In genomic region chr14:70067810-70068209, GRCh38 we compare ENCODE assay signal across 30 cellular contexts.
"Had no signal": no experiment of that assay in that cellular context is flagged by ENCODE, and none has a peak within 500 bp of the region (broad histone marks: within the 10 kb centered on the region; RNA-seq: fewer than 3 reads in every experiment).

No MANE protein-coding gene starts in this region.

- H3K4me3 Mint-ChIP-seq: activated B cell treated with CpG ODN at 0.5 μM for 24 hours; activated CD8-positive, alpha-beta memory T cell treated with anti-CD3 and anti-CD28 coated beads, Interleukin-2, amount 10 ng/mL, durations not matched to agents 7 days and 5 days; activated CD8-positive, alpha-beta T cell treated with anti-CD3 and anti-CD28 coated beads, Interleukin-2, amount 10 ng/mL, durations not matched to agents 7 days and 5 days; activated naive CD8-positive, alpha-beta T cell; activated T-cell treated with anti-CD3 and anti-CD28 coated beads, Interleukin-2, amount 50 U/mL, for 24 hours; activated T-cell treated with anti-CD3 and anti-CD28 coated beads, Interleukin-2, amount 50 U/mL, for 72 hours; T-helper 17 cell; T-helper 2 cell treated with Interferon-gamma antibody and Interleukin-4, amounts not matched to agents 5 μg/mL and 100 μg/mL, for 36 hours had no signal

- DNase-seq: activated B cell treated with CpG ODN at 0.5 μM for 24 hours; activated CD4-positive, alpha-beta T cell treated with anti-CD3 and anti-CD28 coated beads for 48 hours; activated CD4-positive, alpha-beta T cell treated with anti-CD3 and anti-CD28 coated beads, Interleukin-2, amount 50 U/mL, for 1 hour; activated CD4-positive, alpha-beta T cell treated with anti-CD3 and anti-CD28 coated beads, Interleukin-2, amount 50 U/mL, for 48 hours; activated CD8-positive, alpha-beta memory T cell treated with anti-CD3 and anti-CD28 coated beads, Interleukin-2, amount 10 ng/mL, durations not matched to agents 7 days and 5 days; activated CD8-positive, alpha-beta memory T cell treated with anti-CD3 and anti-CD28 coated beads, Interleukin-2, amount 50 U/mL, for 4 hours; activated CD8-positive, alpha-beta T cell treated with anti-CD3 and anti-CD28 coated beads, Interleukin-2, amount 10 ng/mL, durations not matched to agents 7 days and 5 days; activated gamma-delta T cell; activated naive CD4-positive, alpha-beta T cell; activated naive CD4-positive, alpha-beta T cell treated with anti-CD3 and anti-CD28 coated beads, Interleukin-2, amount 50 U/mL, for 16 hours; activated T-cell treated with anti-CD3 and anti-CD28 coated beads, Interleukin-2, amount 50 U/mL, for 24 hours; activated T-cell treated with anti-CD3 and anti-CD28 coated beads, Interleukin-2, amount 50 U/mL, for 72 hours; amniotic stem cell; anterior cingulate cortex; central memory CD4-positive, alpha-beta T cell; cerebellar nuclear complex; colonic mucosa; effector CD8-positive, alpha-beta T cell; esophagus squamous epithelium; foreskin melanocyte; head of caudate nucleus; T-helper 1 cell; T-helper 17 cell; T1000; WERI-Rb-1 had no signal

- H3K36me3 ChIP-seq: cardiac muscle cell, colonic mucosa, esophagus squamous epithelium, WERI-Rb-1 had no signal

- H3K27ac ChIP-seq: cardiac muscle cell, colonic mucosa, epithelial cell of prostate, esophagus squamous epithelium, WERI-Rb-1 had no signal

- H3K9me3 ChIP-seq: colonic mucosa, esophagus squamous epithelium had no signal

- ATAC-seq: activated CD4-positive, CD25-positive, alpha-beta regulatory T cell treated with anti-CD3 and anti-CD28 coated beads, Interleukin-2, amount 50 U/mL, for 24 hours; activated CD8-positive, alpha-beta memory T cell treated with anti-CD3 and anti-CD28 coated beads, Interleukin-2, amount 10 ng/mL, durations not matched to agents 7 days and 5 days; activated CD8-positive, alpha-beta T cell treated with anti-CD3 and anti-CD28 coated beads, Interleukin-2, amount 10 ng/mL, durations not matched to agents 7 days and 5 days; activated T-cell treated with anti-CD3 and anti-CD28 coated beads, Interleukin-2, amount 50 U/mL, for 72 hours; T-helper 17 cell had no signal

- H3K4me1 Mint-ChIP-seq: activated B cell treated with CpG ODN at 0.5 μM for 24 hours; activated CD8-positive, alpha-beta memory T cell treated with anti-CD3 and anti-CD28 coated beads, Interleukin-2, amount 10 ng/mL, durations not matched to agents 7 days and 5 days had no signal

- H3K27ac Mint-ChIP-seq: activated B cell treated with CpG ODN at 0.5 μM for 24 hours; activated CD8-positive, alpha-beta memory T cell treated with anti-CD3 and anti-CD28 coated beads, Interleukin-2, amount 10 ng/mL, durations not matched to agents 7 days and 5 days; activated CD8-positive, alpha-beta T cell treated with anti-CD3 and anti-CD28 coated beads, Interleukin-2, amount 10 ng/mL, durations not matched to agents 7 days and 5 days; activated naive CD8-positive, alpha-beta T cell; activated T-cell treated with anti-CD3 and anti-CD28 coated beads, Interleukin-2, amount 50 U/mL, for 24 hours; activated T-cell treated with anti-CD3 and anti-CD28 coated beads, Interleukin-2, amount 50 U/mL, for 72 hours; T-helper 17 cell; T-helper 2 cell treated with Interferon-gamma antibody and Interleukin-4, amounts not matched to agents 5 μg/mL and 100 μg/mL, for 36 hours had no signal

- H3K4me3 ChIP-seq: cardiac muscle cell, colonic mucosa, esophagus squamous epithelium had no signal

- H3K36me3 Mint-ChIP-seq: activated CD8-positive, alpha-beta memory T cell treated with anti-CD3 and anti-CD28 coated beads, Interleukin-2, amount 10 ng/mL, durations not matched to agents 7 days and 5 days; activated naive CD8-positive, alpha-beta T cell had no signal

- H3K4me1 ChIP-seq: colonic mucosa, esophagus squamous epithelium had no signal

- H3K9me3 Mint-ChIP-seq: activated B cell treated with CpG ODN at 0.5 μM for 24 hours; activated T-cell treated with anti-CD3 and anti-CD28 coated beads, Interleukin-2, amount 50 U/mL, for 24 hours; activated T-cell treated with anti-CD3 and anti-CD28 coated beads, Interleukin-2, amount 50 U/mL, for 72 hours; T-helper 2 cell treated with Interferon-gamma antibody and Interleukin-4, amounts not matched to agents 5 μg/mL and 100 μg/mL, for 36 hours had no signal

- H3K27me3 ChIP-seq: colonic mucosa had no signal
